Comparison of ENCODE assay signal across 26 cellular contexts in the genomic region with DNA sequence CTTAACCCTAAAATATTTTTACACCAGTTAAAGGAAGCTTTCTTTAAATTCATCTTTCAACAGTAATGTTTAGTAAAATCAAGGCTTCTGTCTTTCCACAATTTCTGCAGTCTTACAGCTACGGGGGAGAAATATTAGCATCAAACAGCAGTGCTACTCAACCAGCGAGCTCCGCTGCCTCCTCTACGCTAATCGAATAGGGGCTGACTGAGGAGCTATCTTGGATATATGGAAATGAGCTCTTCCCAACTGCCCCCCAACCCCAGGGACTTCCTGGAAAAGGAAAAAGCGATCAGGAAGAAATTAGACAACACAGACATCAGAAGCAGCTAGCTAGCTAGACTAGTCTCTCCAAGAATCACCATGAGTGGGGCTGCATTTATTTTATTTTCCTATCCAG. TPM values are rescaled to one million over a fixed set of nuclear protein-coding genes. Genes with fewer than 3 reads are reported as not detected.
DNase-seq lines count a peak whose midpoint lies in the region; ATAC-seq and TF ChIP-seq lines count a peak whose summit lies in the region.
"Had no signal": no experiment of that assay in that cellular context is flagged by ENCODE, and none has a peak within 500 bp of the region (broad histone marks: within the 10 kb centered on the region; RNA-seq: fewer than 3 reads in every experiment).

No MANE protein-coding gene starts in this region.

- intact Hi-C loops in transverse colon (cut with DNase I; ENCODE audit: low total_unique reads), result no loop called here

- no peaks in the 10 kb centered on the region for H3K9me3 Mint-ChIP-seq in WTC11
- no peaks in the 10 kb centered on the region for H3K9me3 Mint-ChIP-seq in progenitor cell of endocrine pancreas (ENCODE audit: low read depth)
- H3K9me3 Mint-ChIP-seq: HFFc6 had no signal

- H3K27me3 ChIP-seq in BE2C (no peaks in the 10 kb centered on the region), gastroesophageal sphincter (peaks cover 36% of the 10 kb centered on the region), transverse colon (peaks cover 100% of the 10 kb centered on the region)
- H3K27me3 ChIP-seq: MG63 had no signal

- H3K4me1 Mint-ChIP-seq in WTC11 (peaks cover 42% of the 10 kb centered on the region), progenitor cell of endocrine pancreas (ENCODE audit: low read depth) (peaks cover 41% of the 10 kb centered on the region)

- peaks cover 38% of the 10 kb centered on the region for H3K36me3 ChIP-seq in BE2C
- peaks cover 0 to 24% of the 10 kb centered on the region in 2 donors for H3K36me3 ChIP-seq in gastroesophageal sphincter
- no peaks in the 10 kb centered on the region for H3K36me3 ChIP-seq in transverse colon
- H3K36me3 ChIP-seq: BLaER1 had no signal

- TF ChIP-seq CTCF in BE2C (IDR thresholded peaks at IDR 0.05; ENCODE audit: low read depth, low read length) (no peak), WTC11 (IDR thresholded peaks at IDR 0.05) (no peak), gastroesophageal sphincter (IDR thresholded peaks at IDR 0.05) (no peak), progenitor cell of endocrine pancreas (IDR thresholded peaks at IDR 0.05; ENCODE audit: unreplicated experiment) (no peak), transverse colon (IDR thresholded peaks at IDR 0.05) (no peak)

- H3K4me3 Mint-ChIP-seq in WTC11, result peak overlapping the region; percentile 7
- H3K4me3 Mint-ChIP-seq in progenitor cell of endocrine pancreas (ENCODE audit: low read depth), result peak overlapping the region; percentile 51
- H3K4me3 Mint-ChIP-seq: HFFc6 had no signal

- peak overlapping the region; percentile 86 to 96 (median 90) for H3K27ac ChIP-seq in gastroesophageal sphincter
- no peak overlapping the region for H3K27ac ChIP-seq in transverse colon
- H3K27ac ChIP-seq: BLaER1, GM23248, RWPE1 had no signal

- 0 to 15% methylated on average over 2 to 6 of the region's 6 CpGs for WGBS in gastroesophageal sphincter (ENCODE audit: low coverage in 1 of 2), 2 donors
- 27 to 43% methylated on average over 6 of the region's 6 CpGs for WGBS in transverse colon (ENCODE audit: low coverage in 1 of 2), 2 donors

- H3K36me3 Mint-ChIP-seq in WTC11, result no peaks in the 10 kb centered on the region
- peaks cover 23% of the 10 kb centered on the region for H3K36me3 Mint-ChIP-seq in progenitor cell of endocrine pancreas (ENCODE audit: insufficient read depth)

- peaks cover 100% of the 10 kb centered on the region for H3K27me3 Mint-ChIP-seq in WTC11 (ENCODE audit: low read depth)
- peaks cover 80% of the 10 kb centered on the region for H3K27me3 Mint-ChIP-seq in progenitor cell of endocrine pancreas

- H3K9me3 ChIP-seq in BE2C, result no peaks in the 10 kb centered on the region
- H3K9me3 ChIP-seq in gastroesophageal sphincter, result no peaks in the 10 kb centered on the region
- H3K9me3 ChIP-seq in transverse colon, result no peaks in the 10 kb centered on the region
- H3K9me3 ChIP-seq: HAP-1, MG63 had no signal

- CTCF ChIA-PET in WTC11 (lab: Charles Lee), result interaction anchor here (0.9 to 3.1 kb wide), 7 partner anchors 8 to 88 kb away, joined by 3 to 84 read pairs (median 6); partner anchors contain the start of gene NKX6-1

- ATAC-seq in WTC11 (no peak; the same call in 1 of the 2 replicates), gastroesophageal sphincter (no peak)
- ATAC-seq: Panc1 had no signal

- DNase-seq in BE2C (peak; percentile 27), WTC11 (ENCODE audit: low spot score) (no peak), progenitor cell of endocrine pancreas (ENCODE audit: low spot score, unreplicated experiment) (no peak), transverse colon (no peak), D341Med (ENCODE audit: low spot score) (no peak), NOMO-1 treated with dmso at 0.1 percent for 144 hours (lab: John Stamatoyannopoulos, UW; ENCODE audit: unreplicated experiment) (no peak), AG08395 (ENCODE audit: low spot score) (no peak)
- DNase-seq: 8988T; ACHN; CD4-positive, CD25-positive, alpha-beta regulatory T cell; GM23248; HFFc6; KG1; MG63; NCI-H2029; NCI-H446; NCI-H524 treated with DMSO at 0.1 percent for 48 hours; NCI-H82; NK-92 treated with Interleukin-12 subunit alpha and Interleukin-12 subunit beta, amount 100 ng/mL, for 24 hours; SHP77 had no signal

- in situ Hi-C loops in transverse colon (cut with MboI; ENCODE audit: low pct_ligation_motif_present in 1 of 4, low pct_unique_long_range_greater_than_20kb in 1 of 4, low sequenced_read_pairs in 3 of 4), result no loop called here

- POLR2A ChIA-PET in WTC11 (lab: Charles Lee), result no interaction called here

- H3K27ac Mint-ChIP-seq in WTC11 (no peak overlapping the region), progenitor cell of endocrine pancreas (peak overlapping the region; percentile 79)
- H3K27ac Mint-ChIP-seq: CD4-positive, CD25-positive, alpha-beta regulatory T cell; HFFc6 had no signal

- H3K4me1 ChIP-seq in BE2C (no peaks in the 10 kb centered on the region; the same call in 1 of the 2 replicates), gastroesophageal sphincter (peaks cover 0 to 68% (median 4%) of the 10 kb centered on the region in 3 donors), transverse colon (peaks cover 5 to 16% (median 11%) of the 10 kb centered on the region in 4 donors)
- H3K4me1 ChIP-seq: BLaER1 had no signal

- peak overlapping the region; percentile 98 for H3K4me3 ChIP-seq in BE2C (ENCODE audit: low read depth, low read length)
- peak overlapping the region; percentile 59 to 88 for H3K4me3 ChIP-seq in gastroesophageal sphincter
- no peak overlapping the region for H3K4me3 ChIP-seq in transverse colon
- H3K4me3 ChIP-seq: BLaER1, GM23248, HAP-1, MG63 had no signal

- TF ChIP-seq EP300 in gastroesophageal sphincter (IDR thresholded peaks at IDR 0.05), result no peak
- TF ChIP-seq EP300 in transverse colon (IDR thresholded peaks at IDR 0.05; ENCODE audit: low read depth), result no peak

- TF ChIP-seq POLR2A in gastroesophageal sphincter (IDR thresholded peaks at IDR 0.05) (no peak), transverse colon (IDR thresholded peaks at IDR 0.05) (no peak)

TF ChIP-seq in WTC11, 78 proteins besides CTCF, POLR2A, EP300 and RAD21:
- TF ChIP-seq ETV6 (CRISPR knock-in tag; IDR thresholded peaks at IDR 0.05) (peak; percentile 96), ZNF423 (CRISPR knock-in tag; IDR thresholded peaks at IDR 0.05) (no peak)

RNA-seq across cellular contexts. Expression of gene NKX6-1, which starts 7.7 kb away (rescaled TPM):
- polyA plus RNA-seq in BE2C (2012; ENCODE audit: insufficient read depth, insufficient read length, low read depth), result 30.4 TPM
- 0.09 to 0.14 TPM (median 0.09 TPM) in 3 replicates for total RNA-seq in WTC11 (2021)
- 100 to 1,000 TPM in 1 of 4 donors, 10 to 100 TPM in 2, 1 to 10 TPM in 1; 6.2 to 102 (median 65.8) TPM for total RNA-seq in gastroesophageal sphincter
- 89.6 and 107 TPM in 2 replicates for total RNA-seq in progenitor cell of endocrine pancreas
- total RNA-seq in transverse colon, result under 1 TPM in 1 of 4 donors, not detected in 3; 0.14 TPM
- total RNA-seq: CD4-positive, CD25-positive, alpha-beta regulatory T cell; G401; HFFc6 had no signal
- polyA plus RNA-seq: CD4-positive, CD25-positive, alpha-beta regulatory T cell; GM23248 had no signal

Comparison
In these comparisons a context has a peak if more than half of its experiments do, and no peak if none do; other contexts are left out.
1. H3K4me3 ChIP-seq: peak in BE2C (single experiment) and gastroesophageal sphincter (2 of 2); none in transverse colon (0 of 4).
2. H3K27ac ChIP-seq: peak in gastroesophageal sphincter (4 of 4); none in transverse colon (0 of 4).